8 cellular contexts compared by ENCODE assay signal in the genomic region with DNA sequence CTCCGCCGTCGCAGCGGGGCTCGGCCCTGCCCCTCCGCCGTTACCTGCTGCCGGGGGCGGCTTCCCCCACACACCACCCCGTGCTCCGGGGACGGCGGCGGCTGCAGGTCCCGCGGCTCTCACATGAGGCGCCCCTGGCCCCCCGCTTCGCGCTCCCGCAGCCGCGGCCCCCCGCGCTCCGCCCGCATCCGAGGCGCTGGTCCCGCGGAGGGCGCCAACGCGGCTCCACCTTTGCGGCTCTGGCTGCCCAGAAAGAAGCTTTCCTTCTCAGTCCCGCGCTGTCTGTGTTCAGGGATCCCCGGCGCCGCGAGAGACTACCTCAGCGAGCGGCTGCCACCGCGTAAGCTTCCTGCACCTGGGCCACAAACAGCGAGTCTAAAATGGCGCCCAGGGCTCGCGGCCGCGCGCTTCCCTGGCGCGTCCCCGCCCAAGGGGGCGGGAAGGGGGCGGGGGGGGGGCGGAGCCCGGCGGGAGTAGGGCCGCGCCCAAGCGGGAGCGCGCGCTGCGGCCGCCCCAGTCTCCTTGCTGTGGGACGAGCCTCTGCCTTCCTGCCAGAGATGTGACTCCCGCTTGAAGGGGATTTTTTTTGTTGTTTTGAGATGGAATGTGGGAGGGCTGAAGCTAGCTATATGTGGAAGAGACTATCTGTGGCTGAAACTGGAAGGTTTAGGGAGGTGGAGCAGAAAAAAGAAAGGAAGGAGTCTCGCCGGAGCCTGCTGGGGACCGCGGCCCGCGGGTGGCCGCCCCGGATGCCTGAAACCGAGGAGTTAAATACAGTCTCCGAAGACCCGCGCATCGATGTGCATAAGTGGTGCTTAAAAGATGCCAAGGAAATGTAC. TPM values are rescaled to one million over a fixed set of nuclear protein-coding genes. Genes with fewer than 3 reads are reported as not detected.
DNase-seq lines count a peak whose midpoint lies in the region; ATAC-seq and TF ChIP-seq lines count a peak whose summit lies in the region.

A gene with protein sequence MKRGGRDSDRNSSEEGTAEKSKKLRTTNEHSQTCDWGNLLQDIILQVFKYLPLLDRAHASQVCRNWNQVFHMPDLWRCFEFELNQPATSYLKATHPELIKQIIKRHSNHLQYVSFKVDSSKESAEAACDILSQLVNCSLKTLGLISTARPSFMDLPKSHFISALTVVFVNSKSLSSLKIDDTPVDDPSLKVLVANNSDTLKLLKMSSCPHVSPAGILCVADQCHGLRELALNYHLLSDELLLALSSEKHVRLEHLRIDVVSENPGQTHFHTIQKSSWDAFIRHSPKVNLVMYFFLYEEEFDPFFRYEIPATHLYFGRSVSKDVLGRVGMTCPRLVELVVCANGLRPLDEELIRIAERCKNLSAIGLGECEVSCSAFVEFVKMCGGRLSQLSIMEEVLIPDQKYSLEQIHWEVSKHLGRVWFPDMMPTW (minus strand): TSS at position 377 of the 839 bp plus-strand sequence. CDS start 5,299 bp downstream, outside the sequence.

- TF ChIP-seq CTCF in HL-60 (IDR thresholded peaks at IDR 0.05; ENCODE audit: insufficient read depth, low read length) = no peak

- H3K27ac ChIP-seq in CD8-positive, alpha-beta memory T cell (ENCODE audit: low read depth, low read length) = peak within 1 kb of the TSS; percentile 92
- H3K27ac ChIP-seq in HL-60 (replicated peaks) = peak within 1 kb of the TSS; percentile 92

- H3K27me3 Mint-ChIP-seq in CD8-positive, alpha-beta memory T cell = peaks cover 7 to 11% of the 10 kb centered on the region in 2 donors

- H3K36me3 ChIP-seq in CD8-positive, alpha-beta memory T cell (ENCODE audit: insufficient read depth, low read length) = no peaks in the 10 kb centered on the region

- no peaks in the 10 kb centered on the region for H3K9me3 Mint-ChIP-seq in CD8-positive, alpha-beta memory T cell

- no peaks in the 10 kb centered on the region for H3K27me3 ChIP-seq in CD8-positive, alpha-beta memory T cell (ENCODE audit: insufficient read depth, low read length, poor library complexity, severe bottlenecking)
- no peaks in the 10 kb centered on the region for H3K27me3 ChIP-seq in HL-60 (ENCODE audit: insufficient read depth, poor library complexity, severe bottlenecking)

- peaks cover 50 to 59% (median 59%) of the 10 kb centered on the region in 3 donors for H3K4me1 Mint-ChIP-seq in CD8-positive, alpha-beta memory T cell

- H3K4me3 ChIP-seq in CD8-positive, alpha-beta memory T cell (ENCODE audit: low read length) = peak within 1 kb of the TSS; percentile 92
- H3K4me3 ChIP-seq in HL-60 (replicated peaks; ENCODE audit: insufficient read depth, low read length) = peak within 1 kb of the TSS; percentile 85

- H3K9me3 ChIP-seq in CD8-positive, alpha-beta memory T cell (ENCODE audit: low read length) = no peaks in the 10 kb centered on the region

- peaks cover 49% of the 10 kb centered on the region for H3K4me1 ChIP-seq in CD8-positive, alpha-beta memory T cell (ENCODE audit: insufficient read depth, low read length)

- peak; percentile 73 to 90 (median 83) for DNase-seq in CD8-positive, alpha-beta memory T cell
- DNase-seq in HL-60 (ENCODE audit: low read depth in 1 of 2, low spot score in 1 of 2) = peak; percentile 38 to 83
- DNase-seq in NOMO-1 (lab: John Stamatoyannopoulos, UW; ENCODE audit: unreplicated experiment in 2 of 2) = peak; percentile 66 to 81
- DNase-seq in effector CD8-positive, alpha-beta T cell (lab: John Stamatoyannopoulos, UW) = peak; percentile 80
- DNase-seq in medulla oblongata (ENCODE audit: extremely low spot score) = peak; percentile 90
- peak; percentile 64 to 70 (median 67) for DNase-seq in stimulated activated CD4-positive, alpha-beta T cell treated with anti-CD3 and anti-CD28 coated beads, TNF-alpha, amount 100 ng/mL, for 48 hours (ENCODE audit: low read depth in 3 of 3)

- H3K4me3 Mint-ChIP-seq in CD8-positive, alpha-beta memory T cell = peak within 1 kb of the TSS; percentile 95 to 99 (median 98)

- POLR2A ChIA-PET in CD8-positive, alpha-beta memory T cell (lab: Charles Lee) = interaction anchor here (0.6 to 3.8 kb wide), 15 partner anchors 9 to 1271 kb away, joined by 3 to 95 read pairs (median 5); partner anchors contain the start of genes CLN5 and MYCBP2
- POLR2A ChIA-PET in activated CD8-positive, alpha-beta memory T cell treated with anti-CD3 and anti-CD28 coated beads for 36 hours (lab: Charles Lee) = interaction anchor here (0.5 to 3.2 kb wide), 8 partner anchors 11 to 433 kb away, joined by 3 to 31 read pairs (median 6); partner anchors contain the start of gene CLN5

- H3K27ac Mint-ChIP-seq in CD8-positive, alpha-beta memory T cell = peak within 1 kb of the TSS; percentile 93 to 99 (median 97)

- peak; percentile 50 for ATAC-seq in GM19463 (IDR thresholded peaks at IDR 0.05; ENCODE audit: unreplicated experiment)

- peaks cover 3 to 30% (median 11%) of the 10 kb centered on the region in 3 donors for H3K36me3 Mint-ChIP-seq in CD8-positive, alpha-beta memory T cell

- CTCF ChIA-PET in CD8-positive, alpha-beta memory T cell (lab: Charles Lee) = interaction anchor here (0.7 to 3.4 kb wide), 9 partner anchors 9 to 451 kb away, joined by 3 to 27 read pairs (median 4); partner anchors contain the start of genes CLN5 and MYCBP2
- CTCF ChIA-PET in activated CD8-positive, alpha-beta memory T cell treated with anti-CD3 and anti-CD28 coated beads for 36 hours (lab: Charles Lee) = interaction anchor here (1.0 kb wide), 1 partner anchor 10 kb away, joined by 3 read pairs; no protein-coding TSS in a partner anchor

RNA-seq across cellular contexts. Expression of the gene that starts here (rescaled TPM):
- total RNA-seq in CD8-positive, alpha-beta memory T cell = 10 to 100 TPM; 41.7 to 45.0 TPM
- 34.5 TPM for polyA plus RNA-seq in CD8-positive, alpha-beta memory T cell
- 10 to 100 TPM; 35.5 to 36.4 TPM for total RNA-seq in activated CD8-positive, alpha-beta memory T cell treated with anti-CD3 and anti-CD28 coated beads for 36 hours

Comparison
In these comparisons a context has a peak if more than half of its experiments do, and no peak if none do; other contexts are left out.
1. Peak in every context shown above with its lines: DNase-seq, ATAC-seq, H3K4me3 ChIP-seq and H3K27ac ChIP-seq.